In the genomic region with DNA sequence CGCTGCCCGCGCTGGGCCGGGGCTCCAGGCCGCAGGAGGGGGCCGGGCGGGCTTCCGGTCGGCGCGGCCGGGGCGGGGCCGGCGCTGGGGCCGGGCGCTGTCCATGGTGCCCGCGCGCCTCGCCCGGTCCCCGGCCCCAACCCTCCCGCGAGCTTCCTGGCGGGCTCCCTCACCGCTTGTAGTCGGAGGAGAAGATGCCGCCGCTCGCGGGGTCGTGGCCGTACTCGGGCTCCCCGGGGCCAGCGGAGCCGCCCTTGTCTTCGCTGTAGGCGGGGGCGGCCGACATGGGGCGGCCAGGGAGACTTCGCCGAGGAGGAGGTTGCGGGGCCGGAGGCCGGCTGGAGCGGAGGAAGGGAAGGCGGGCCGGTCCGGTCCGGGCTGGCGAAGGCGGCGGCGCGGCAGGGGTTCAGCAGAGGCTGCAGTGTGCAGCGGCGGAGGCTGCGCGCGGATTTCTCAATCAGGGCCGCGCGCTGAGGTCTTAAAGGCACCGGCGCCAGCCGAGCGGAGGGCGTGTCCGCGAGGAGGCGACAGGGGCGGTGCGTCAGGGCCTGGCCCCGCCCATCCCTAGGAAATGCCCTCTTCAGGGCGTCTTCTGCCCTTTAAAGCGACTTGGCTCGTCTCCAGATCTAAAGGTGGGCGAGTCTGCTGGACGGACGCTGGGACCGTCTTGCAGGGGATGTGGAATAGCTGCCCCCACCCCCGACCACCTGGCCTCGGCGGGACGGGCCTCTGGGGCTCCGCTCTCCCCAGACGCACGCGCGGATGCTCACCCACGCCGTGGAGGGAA, we compare ENCODE assay signal across 1 cellular context.
A peak's percentile ranks its signal among the peaks of the same experiment; 100 is the strongest.
TF ChIP-seq lines count a peak whose summit lies in the region.

A gene with protein sequence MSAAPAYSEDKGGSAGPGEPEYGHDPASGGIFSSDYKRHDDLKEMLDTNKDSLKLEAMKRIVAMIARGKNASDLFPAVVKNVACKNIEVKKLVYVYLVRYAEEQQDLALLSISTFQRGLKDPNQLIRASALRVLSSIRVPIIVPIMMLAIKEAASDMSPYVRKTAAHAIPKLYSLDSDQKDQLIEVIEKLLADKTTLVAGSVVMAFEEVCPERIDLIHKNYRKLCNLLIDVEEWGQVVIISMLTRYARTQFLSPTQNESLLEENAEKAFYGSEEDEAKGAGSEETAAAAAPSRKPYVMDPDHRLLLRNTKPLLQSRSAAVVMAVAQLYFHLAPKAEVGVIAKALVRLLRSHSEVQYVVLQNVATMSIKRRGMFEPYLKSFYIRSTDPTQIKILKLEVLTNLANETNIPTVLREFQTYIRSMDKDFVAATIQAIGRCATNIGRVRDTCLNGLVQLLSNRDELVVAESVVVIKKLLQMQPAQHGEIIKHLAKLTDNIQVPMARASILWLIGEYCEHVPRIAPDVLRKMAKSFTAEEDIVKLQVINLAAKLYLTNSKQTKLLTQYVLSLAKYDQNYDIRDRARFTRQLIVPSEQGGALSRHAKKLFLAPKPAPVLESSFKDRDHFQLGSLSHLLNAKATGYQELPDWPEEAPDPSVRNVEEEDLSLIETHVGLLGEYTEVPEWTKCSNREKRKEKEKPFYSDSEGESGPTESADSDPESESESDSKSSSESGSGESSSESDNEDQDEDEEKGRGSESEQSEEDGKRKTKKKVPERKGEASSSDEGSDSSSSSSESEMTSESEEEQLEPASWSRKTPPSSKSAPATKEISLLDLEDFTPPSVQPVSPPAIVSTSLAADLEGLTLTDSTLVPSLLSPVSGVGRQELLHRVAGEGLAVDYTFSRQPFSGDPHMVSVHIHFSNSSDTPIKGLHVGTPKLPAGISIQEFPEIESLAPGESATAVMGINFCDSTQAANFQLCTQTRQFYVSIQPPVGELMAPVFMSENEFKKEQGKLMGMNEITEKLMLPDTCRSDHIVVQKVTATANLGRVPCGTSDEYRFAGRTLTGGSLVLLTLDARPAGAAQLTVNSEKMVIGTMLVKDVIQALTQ (minus strand): TSS at position 455 of the 787 bp plus-strand sequence. CDS start 169 bp downstream, at position 286.

TF ChIP-seq in HepG2, 621 proteins besides CTCF, POLR2A, EP300 and RAD21 (continued from another document and continues in another):
- TF ChIP-seq, protein P1, sequence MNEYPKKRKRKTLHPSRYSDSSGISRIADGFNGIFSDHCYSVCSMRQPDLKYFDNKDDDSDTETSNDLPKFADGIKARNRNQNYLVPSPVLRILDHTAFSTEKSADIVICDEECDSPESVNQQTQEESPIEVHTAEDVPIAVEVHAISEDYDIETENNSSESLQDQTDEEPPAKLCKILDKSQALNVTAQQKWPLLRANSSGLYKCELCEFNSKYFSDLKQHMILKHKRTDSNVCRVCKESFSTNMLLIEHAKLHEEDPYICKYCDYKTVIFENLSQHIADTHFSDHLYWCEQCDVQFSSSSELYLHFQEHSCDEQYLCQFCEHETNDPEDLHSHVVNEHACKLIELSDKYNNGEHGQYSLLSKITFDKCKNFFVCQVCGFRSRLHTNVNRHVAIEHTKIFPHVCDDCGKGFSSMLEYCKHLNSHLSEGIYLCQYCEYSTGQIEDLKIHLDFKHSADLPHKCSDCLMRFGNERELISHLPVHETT (CRISPR knock-in tag; conservative IDR thresholded peaks at IDR 0.05) = no peak
- TF ChIP-seq KLF9 (CRISPR knock-in tag; IDR thresholded peaks at IDR 0.05; ENCODE audit: low read depth) (0 out of 2 replicates have a peak, but pooled peaks have one; percentile 66), TP53 (CRISPR knock-in tag; conservative IDR thresholded peaks at IDR 0.05) (no peak), RAD51 (IDR thresholded peaks at IDR 0.05; ENCODE audit: borderline replicate concordance) (no peak), ELF1 (CRISPR knock-in tag; IDR thresholded peaks at IDR 0.05) (no peak), HOXA7 (CRISPR knock-in tag; IDR thresholded peaks at IDR 0.05) (no peak), ZNF205 (CRISPR knock-in tag; IDR thresholded peaks at IDR 0.05) (peak; percentile 35; the same call in 1 of the 2 replicates), GZF1 (CRISPR knock-in tag; IDR thresholded peaks at IDR 0.05) (no peak), ZFY (CRISPR knock-in tag; IDR thresholded peaks at IDR 0.05) (peak; percentile 36; the same call in 1 of the 2 replicates), ELF4 (CRISPR knock-in tag; IDR thresholded peaks at IDR 0.05; ENCODE audit: borderline replicate concordance) (no peak), ZNF207 (IDR thresholded peaks at IDR 0.05; ENCODE audit: borderline replicate concordance) (no peak), KLF6 (CRISPR knock-in tag; IDR thresholded peaks at IDR 0.05) (peak; percentile 72), HNRNPH1 (optimal IDR thresholded peaks at IDR 0.05; ENCODE audit: low read depth, low read length) (no peak), ZNF749 (CRISPR knock-in tag; IDR thresholded peaks at IDR 0.05; ENCODE audit: borderline replicate concordance) (peak; percentile 78; the same call in 1 of the 2 replicates), IKZF4 (CRISPR knock-in tag; IDR thresholded peaks at IDR 0.05; ENCODE audit: borderline replicate concordance, low read depth, not compliant biosample characterization) (no peak), ZNF143 (CRISPR knock-in tag; IDR thresholded peaks at IDR 0.05) (no peak), SCMH1 (CRISPR knock-in tag; IDR thresholded peaks at IDR 0.05; ENCODE audit: borderline replicate concordance) (no peak), POLR2AphosphoS2 (IDR thresholded peaks at IDR 0.05; ENCODE audit: low read depth, low read length) (no peak), MIER2 (CRISPR knock-in tag; IDR thresholded peaks at IDR 0.05) (peak; percentile 93), ERF (CRISPR knock-in tag; IDR thresholded peaks at IDR 0.05) (peak; percentile 68; the same call in 1 of the 2 replicates), HDAC1 (CRISPR knock-in tag; IDR thresholded peaks at IDR 0.05) (peak; percentile 58; the same call in 1 of the 2 replicates), ZC3H4 (CRISPR knock-in tag; IDR thresholded peaks at IDR 0.05; ENCODE audit: borderline replicate concordance) (no peak), ZBTB3 (CRISPR knock-in tag; IDR thresholded peaks at IDR 0.05; ENCODE audit: borderline replicate concordance, low read depth) (no peak)
- TF ChIP-seq, protein P2, sequence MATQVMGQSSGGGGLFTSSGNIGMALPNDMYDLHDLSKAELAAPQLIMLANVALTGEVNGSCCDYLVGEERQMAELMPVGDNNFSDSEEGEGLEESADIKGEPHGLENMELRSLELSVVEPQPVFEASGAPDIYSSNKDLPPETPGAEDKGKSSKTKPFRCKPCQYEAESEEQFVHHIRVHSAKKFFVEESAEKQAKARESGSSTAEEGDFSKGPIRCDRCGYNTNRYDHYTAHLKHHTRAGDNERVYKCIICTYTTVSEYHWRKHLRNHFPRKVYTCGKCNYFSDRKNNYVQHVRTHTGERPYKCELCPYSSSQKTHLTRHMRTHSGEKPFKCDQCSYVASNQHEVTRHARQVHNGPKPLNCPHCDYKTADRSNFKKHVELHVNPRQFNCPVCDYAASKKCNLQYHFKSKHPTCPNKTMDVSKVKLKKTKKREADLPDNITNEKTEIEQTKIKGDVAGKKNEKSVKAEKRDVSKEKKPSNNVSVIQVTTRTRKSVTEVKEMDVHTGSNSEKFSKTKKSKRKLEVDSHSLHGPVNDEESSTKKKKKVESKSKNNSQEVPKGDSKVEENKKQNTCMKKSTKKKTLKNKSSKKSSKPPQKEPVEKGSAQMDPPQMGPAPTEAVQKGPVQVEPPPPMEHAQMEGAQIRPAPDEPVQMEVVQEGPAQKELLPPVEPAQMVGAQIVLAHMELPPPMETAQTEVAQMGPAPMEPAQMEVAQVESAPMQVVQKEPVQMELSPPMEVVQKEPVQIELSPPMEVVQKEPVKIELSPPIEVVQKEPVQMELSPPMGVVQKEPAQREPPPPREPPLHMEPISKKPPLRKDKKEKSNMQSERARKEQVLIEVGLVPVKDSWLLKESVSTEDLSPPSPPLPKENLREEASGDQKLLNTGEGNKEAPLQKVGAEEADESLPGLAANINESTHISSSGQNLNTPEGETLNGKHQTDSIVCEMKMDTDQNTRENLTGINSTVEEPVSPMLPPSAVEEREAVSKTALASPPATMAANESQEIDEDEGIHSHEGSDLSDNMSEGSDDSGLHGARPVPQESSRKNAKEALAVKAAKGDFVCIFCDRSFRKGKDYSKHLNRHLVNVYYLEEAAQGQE (IDR thresholded peaks at IDR 0.05; ENCODE audit: borderline replicate concordance in 1 of 2, low read depth in 1 of 2, low read length in 2 of 2) = peak; percentile 86 to 93
- TF ChIP-seq, protein P3, sequence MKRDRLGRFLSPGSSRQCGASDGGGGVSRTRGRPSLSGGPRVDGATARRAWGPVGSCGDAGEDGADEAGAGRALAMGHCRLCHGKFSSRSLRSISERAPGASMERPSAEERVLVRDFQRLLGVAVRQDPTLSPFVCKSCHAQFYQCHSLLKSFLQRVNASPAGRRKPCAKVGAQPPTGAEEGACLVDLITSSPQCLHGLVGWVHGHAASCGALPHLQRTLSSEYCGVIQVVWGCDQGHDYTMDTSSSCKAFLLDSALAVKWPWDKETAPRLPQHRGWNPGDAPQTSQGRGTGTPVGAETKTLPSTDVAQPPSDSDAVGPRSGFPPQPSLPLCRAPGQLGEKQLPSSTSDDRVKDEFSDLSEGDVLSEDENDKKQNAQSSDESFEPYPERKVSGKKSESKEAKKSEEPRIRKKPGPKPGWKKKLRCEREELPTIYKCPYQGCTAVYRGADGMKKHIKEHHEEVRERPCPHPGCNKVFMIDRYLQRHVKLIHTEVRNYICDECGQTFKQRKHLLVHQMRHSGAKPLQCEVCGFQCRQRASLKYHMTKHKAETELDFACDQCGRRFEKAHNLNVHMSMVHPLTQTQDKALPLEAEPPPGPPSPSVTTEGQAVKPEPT (CRISPR knock-in tag; IDR thresholded peaks at IDR 0.05; ENCODE audit: low read depth) = 0 out of 2 replicates have a peak, but pooled peaks have one; percentile 51
- TF ChIP-seq, protein P4, sequence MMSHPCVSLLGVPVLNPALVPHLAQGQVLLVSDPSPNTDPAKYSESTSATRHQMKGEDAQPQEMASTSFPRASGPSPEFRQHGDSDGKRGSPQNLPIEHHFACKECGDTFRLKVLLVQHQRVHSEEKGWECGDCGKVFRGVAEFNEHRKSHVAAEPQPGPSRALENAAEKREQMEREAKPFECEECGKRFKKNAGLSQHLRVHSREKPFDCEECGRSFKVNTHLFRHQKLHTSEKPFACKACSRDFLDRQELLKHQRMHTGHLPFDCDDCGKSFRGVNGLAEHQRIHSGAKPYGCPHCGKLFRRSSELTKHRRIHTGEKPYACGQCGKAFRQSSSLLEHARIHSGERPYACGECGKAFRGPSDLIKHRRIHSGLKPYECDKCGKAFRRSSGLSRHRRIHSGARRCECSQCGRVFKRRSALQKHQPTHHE (CRISPR knock-in tag; IDR thresholded peaks at IDR 0.05; ENCODE audit: borderline replicate concordance) = no peak
- TF ChIP-seq, protein P5, sequence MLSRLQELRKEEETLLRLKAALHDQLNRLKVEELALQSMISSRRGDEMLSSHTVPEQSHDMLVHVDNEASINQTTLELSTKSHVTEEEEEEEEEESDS (CRISPR knock-in tag; IDR thresholded peaks at IDR 0.05; ENCODE audit: borderline replicate concordance) = 0 out of 2 replicates have a peak, but pooled peaks have one; percentile 28
- TF ChIP-seq, protein P6, sequence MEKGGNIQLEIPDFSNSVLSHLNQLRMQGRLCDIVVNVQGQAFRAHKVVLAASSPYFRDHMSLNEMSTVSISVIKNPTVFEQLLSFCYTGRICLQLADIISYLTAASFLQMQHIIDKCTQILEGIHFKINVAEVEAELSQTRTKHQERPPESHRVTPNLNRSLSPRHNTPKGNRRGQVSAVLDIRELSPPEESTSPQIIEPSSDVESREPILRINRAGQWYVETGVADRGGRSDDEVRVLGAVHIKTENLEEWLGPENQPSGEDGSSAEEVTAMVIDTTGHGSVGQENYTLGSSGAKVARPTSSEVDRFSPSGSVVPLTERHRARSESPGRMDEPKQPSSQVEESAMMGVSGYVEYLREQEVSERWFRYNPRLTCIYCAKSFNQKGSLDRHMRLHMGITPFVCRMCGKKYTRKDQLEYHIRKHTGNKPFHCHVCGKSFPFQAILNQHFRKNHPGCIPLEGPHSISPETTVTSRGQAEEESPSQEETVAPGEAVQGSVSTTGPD (CRISPR knock-in tag; IDR thresholded peaks at IDR 0.05) = no peak
- TF ChIP-seq, protein P7, sequence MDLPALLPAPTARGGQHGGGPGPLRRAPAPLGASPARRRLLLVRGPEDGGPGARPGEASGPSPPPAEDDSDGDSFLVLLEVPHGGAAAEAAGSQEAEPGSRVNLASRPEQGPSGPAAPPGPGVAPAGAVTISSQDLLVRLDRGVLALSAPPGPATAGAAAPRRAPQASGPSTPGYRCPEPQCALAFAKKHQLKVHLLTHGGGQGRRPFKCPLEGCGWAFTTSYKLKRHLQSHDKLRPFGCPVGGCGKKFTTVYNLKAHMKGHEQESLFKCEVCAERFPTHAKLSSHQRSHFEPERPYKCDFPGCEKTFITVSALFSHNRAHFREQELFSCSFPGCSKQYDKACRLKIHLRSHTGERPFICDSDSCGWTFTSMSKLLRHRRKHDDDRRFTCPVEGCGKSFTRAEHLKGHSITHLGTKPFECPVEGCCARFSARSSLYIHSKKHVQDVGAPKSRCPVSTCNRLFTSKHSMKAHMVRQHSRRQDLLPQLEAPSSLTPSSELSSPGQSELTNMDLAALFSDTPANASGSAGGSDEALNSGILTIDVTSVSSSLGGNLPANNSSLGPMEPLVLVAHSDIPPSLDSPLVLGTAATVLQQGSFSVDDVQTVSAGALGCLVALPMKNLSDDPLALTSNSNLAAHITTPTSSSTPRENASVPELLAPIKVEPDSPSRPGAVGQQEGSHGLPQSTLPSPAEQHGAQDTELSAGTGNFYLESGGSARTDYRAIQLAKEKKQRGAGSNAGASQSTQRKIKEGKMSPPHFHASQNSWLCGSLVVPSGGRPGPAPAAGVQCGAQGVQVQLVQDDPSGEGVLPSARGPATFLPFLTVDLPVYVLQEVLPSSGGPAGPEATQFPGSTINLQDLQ (CRISPR knock-in tag; IDR thresholded peaks at IDR 0.05) = no peak
- TF ChIP-seq, protein P8, sequence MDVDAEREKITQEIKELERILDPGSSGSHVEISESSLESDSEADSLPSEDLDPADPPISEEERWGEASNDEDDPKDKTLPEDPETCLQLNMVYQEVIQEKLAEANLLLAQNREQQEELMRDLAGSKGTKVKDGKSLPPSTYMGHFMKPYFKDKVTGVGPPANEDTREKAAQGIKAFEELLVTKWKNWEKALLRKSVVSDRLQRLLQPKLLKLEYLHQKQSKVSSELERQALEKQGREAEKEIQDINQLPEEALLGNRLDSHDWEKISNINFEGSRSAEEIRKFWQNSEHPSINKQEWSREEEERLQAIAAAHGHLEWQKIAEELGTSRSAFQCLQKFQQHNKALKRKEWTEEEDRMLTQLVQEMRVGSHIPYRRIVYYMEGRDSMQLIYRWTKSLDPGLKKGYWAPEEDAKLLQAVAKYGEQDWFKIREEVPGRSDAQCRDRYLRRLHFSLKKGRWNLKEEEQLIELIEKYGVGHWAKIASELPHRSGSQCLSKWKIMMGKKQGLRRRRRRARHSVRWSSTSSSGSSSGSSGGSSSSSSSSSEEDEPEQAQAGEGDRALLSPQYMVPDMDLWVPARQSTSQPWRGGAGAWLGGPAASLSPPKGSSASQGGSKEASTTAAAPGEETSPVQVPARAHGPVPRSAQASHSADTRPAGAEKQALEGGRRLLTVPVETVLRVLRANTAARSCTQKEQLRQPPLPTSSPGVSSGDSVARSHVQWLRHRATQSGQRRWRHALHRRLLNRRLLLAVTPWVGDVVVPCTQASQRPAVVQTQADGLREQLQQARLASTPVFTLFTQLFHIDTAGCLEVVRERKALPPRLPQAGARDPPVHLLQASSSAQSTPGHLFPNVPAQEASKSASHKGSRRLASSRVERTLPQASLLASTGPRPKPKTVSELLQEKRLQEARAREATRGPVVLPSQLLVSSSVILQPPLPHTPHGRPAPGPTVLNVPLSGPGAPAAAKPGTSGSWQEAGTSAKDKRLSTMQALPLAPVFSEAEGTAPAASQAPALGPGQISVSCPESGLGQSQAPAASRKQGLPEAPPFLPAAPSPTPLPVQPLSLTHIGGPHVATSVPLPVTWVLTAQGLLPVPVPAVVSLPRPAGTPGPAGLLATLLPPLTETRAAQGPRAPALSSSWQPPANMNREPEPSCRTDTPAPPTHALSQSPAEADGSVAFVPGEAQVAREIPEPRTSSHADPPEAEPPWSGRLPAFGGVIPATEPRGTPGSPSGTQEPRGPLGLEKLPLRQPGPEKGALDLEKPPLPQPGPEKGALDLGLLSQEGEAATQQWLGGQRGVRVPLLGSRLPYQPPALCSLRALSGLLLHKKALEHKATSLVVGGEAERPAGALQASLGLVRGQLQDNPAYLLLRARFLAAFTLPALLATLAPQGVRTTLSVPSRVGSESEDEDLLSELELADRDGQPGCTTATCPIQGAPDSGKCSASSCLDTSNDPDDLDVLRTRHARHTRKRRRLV (CRISPR knock-in tag; IDR thresholded peaks at IDR 0.05) = no peak
